Comparison of ENCODE assay signal across 7 cellular contexts in the genomic region with DNA sequence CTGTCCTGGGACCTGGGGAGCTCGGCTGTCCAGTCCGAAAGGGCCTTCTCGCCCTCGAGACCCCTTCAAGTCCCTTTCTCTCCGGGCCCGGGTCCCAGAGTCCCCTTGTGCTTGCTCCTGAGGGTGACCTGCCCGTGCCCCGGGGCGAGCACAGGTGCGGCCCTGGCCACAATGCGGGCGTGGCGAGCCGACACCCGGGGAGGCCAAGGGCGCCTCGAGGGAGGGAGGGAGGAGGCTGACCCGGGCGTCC. TPM values are rescaled to one million over a fixed set of nuclear protein-coding genes. Genes with fewer than 3 reads are reported as not detected.
DNase-seq lines count a peak whose midpoint lies in the region; ATAC-seq lines count a peak whose summit lies in the region.

No MANE protein-coding gene starts in this region.

- H3K4me1 Mint-ChIP-seq in T-helper 17 cell = peaks cover 25% of the 10 kb centered on the region
- H3K4me1 Mint-ChIP-seq in stimulated activated effector memory CD8-positive, alpha-beta T cell treated with anti-CD3 and anti-CD28 coated beads, Interleukin-12 subunit alpha, Interleukin-12 subunit beta, amount 100 ng/mL, for 72 hours = peaks cover 26% of the 10 kb centered on the region

- no peaks in the 10 kb centered on the region for H3K36me3 ChIP-seq in iPS DF 6.9 (ENCODE audit: control insufficient read depth, insufficient read depth, low read length)

- H3K27ac Mint-ChIP-seq in T-helper 17 cell = peak overlapping the region; percentile 81
- H3K27ac Mint-ChIP-seq in stimulated activated effector memory CD8-positive, alpha-beta T cell treated with anti-CD3 and anti-CD28 coated beads, Interleukin-12 subunit alpha, Interleukin-12 subunit beta, amount 100 ng/mL, for 72 hours = no peak overlapping the region

- H3K27me3 ChIP-seq in iPS DF 6.9 (ENCODE audit: control insufficient read depth, insufficient read depth, low read length) = no peaks in the 10 kb centered on the region

- H3K4me3 Mint-ChIP-seq in T-helper 17 cell = peak overlapping the region; percentile 58
- peak overlapping the region; percentile 95 for H3K4me3 Mint-ChIP-seq in stimulated activated effector memory CD8-positive, alpha-beta T cell treated with anti-CD3 and anti-CD28 coated beads, Interleukin-12 subunit alpha, Interleukin-12 subunit beta, amount 100 ng/mL, for 72 hours

- no peaks in the 10 kb centered on the region for H3K36me3 Mint-ChIP-seq in T-helper 17 cell (ENCODE audit: low read depth)
- H3K36me3 Mint-ChIP-seq in stimulated activated effector memory CD8-positive, alpha-beta T cell treated with anti-CD3 and anti-CD28 coated beads, Interleukin-12 subunit alpha, Interleukin-12 subunit beta, amount 100 ng/mL, for 72 hours = peaks cover 10% of the 10 kb centered on the region

- no CpG with 5 or more reads among the region's 19 CpGs for WGBS in iPS DF 6.9 (ENCODE audit: insufficient coverage, insufficient read length)

- DNase-seq in T-helper 17 cell = no peak
- DNase-seq in iPS DF 6.9 (ENCODE audit: low read depth, low spot score) = no peak
- no peak for DNase-seq in stimulated activated effector memory CD8-positive, alpha-beta T cell treated with anti-CD3 and anti-CD28 coated beads, Interleukin-12 subunit alpha, Interleukin-12 subunit beta, amount 100 ng/mL, for 72 hours (ENCODE audit: low spot score in 2 of 2)
- no peak for DNase-seq in kidney glomerular epithelial cell (lab: John Stamatoyannopoulos, UW)
- no peak for DNase-seq in head of caudate nucleus

- H3K27ac ChIP-seq in iPS DF 6.9 (ENCODE audit: low read length) = no peak overlapping the region

- peaks cover 5% of the 10 kb centered on the region; the same call in 1 of the 2 replicates for H3K4me1 ChIP-seq in iPS DF 6.9 (ENCODE audit: control insufficient read depth, insufficient read depth, low read length)

- H3K9me3 ChIP-seq in T-helper 17 cell (ENCODE audit: control insufficient read depth, low read length, poor library complexity, severe bottlenecking) = no peaks in the 10 kb centered on the region
- H3K9me3 ChIP-seq in iPS DF 6.9 (ENCODE audit: control insufficient read depth, insufficient read depth, low read length) = no peaks in the 10 kb centered on the region

- H3K27me3 Mint-ChIP-seq in T-helper 17 cell = no peaks in the 10 kb centered on the region

- ATAC-seq in GM21447 (IDR thresholded peaks at IDR 0.05; ENCODE audit: unreplicated experiment) (peak; percentile 40), T-helper 17 cell (no peak), GM21825 (IDR thresholded peaks at IDR 0.05; ENCODE audit: unreplicated experiment) (no peak)
- no peak for ATAC-seq in stimulated activated effector memory CD8-positive, alpha-beta T cell treated with anti-CD3 and anti-CD28 coated beads, Interleukin-12 subunit alpha, Interleukin-12 subunit beta, amount 100 ng/mL, for 72 hours

- H3K4me3 ChIP-seq in iPS DF 6.9 (ENCODE audit: low read length) = peak overlapping the region; percentile 83; the same call in 1 of the 2 replicates

- intact Hi-C loops in head of caudate nucleus (cut with DNase I) = loop anchor here (10.0 kb wide), 2 partner anchors 170 to 780 kb away; partner anchors contain the start of genes ADAMTS17 and LYSMD4

- H3K9me3 Mint-ChIP-seq in stimulated activated effector memory CD8-positive, alpha-beta T cell treated with anti-CD3 and anti-CD28 coated beads, Interleukin-12 subunit alpha, Interleukin-12 subunit beta, amount 100 ng/mL, for 72 hours = no peaks in the 10 kb centered on the region

RNA-seq across cellular contexts. Expression of gene MEF2A, which starts 0.8 kb away (rescaled TPM):
- 10 to 100 TPM; 22.9 to 24.2 TPM for total RNA-seq in T-helper 17 cell
